In the genomic region with DNA sequence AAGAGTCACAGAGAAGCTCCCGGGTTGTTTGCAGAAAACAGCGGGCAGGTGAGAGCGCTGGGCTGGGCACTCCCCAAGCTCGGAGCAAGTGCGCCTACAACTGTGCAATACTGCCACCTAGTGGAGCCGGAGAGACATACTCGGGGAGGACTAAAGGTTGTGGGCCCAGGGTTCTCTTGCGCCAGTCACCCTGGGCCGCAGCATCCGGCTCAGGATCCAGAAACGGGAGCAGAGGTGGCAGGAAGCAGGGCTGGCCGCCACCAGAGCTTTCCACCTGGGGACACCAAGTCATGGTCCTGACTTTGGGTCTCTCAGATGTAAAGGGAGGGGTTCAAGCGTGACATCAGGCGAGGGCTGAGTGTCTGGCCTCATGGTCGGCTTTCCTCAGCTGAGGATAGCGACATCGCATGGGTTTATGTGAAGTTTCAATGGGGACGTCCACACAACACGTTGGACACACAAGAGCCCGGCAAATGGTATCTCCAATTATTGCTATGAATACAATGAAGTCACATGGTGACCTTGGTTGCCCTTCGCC, we compare ENCODE assay signal across 8 cellular contexts. TPM values are rescaled to one million over a fixed set of nuclear protein-coding genes. Genes with fewer than 3 reads are reported as not detected.
DNase-seq lines count a peak whose midpoint lies in the region; ATAC-seq and TF ChIP-seq lines count a peak whose summit lies in the region.

No MANE protein-coding gene starts in this region.

- peak; percentile 100 for ATAC-seq in activated CD8-positive, alpha-beta T cell treated with anti-CD3 and anti-CD28 coated beads for 36 hours
- no peak for ATAC-seq in HG03457 (IDR thresholded peaks at IDR 0.05; ENCODE audit: unreplicated experiment)

- intact Hi-C loops in activated CD8-positive, alpha-beta T cell treated with anti-CD3 and anti-CD28 coated beads for 36 hours (cut with micrococcal nuclease) = loop anchor here (10.0 kb wide), 2 partner anchors 118 to 318 kb away; no protein-coding TSS in a partner anchor

- no peak overlapping the region for H3K4me3 ChIP-seq in effector memory CD4-positive, alpha-beta T cell (ENCODE audit: insufficient read depth, low read depth, low read length, poor library complexity, severe bottlenecking)

- H3K4me1 ChIP-seq in effector memory CD4-positive, alpha-beta T cell (ENCODE audit: control insufficient read depth, insufficient read depth, low read length, poor library complexity, severe bottlenecking) = no peaks in the 10 kb centered on the region

- CTCF ChIA-PET in activated CD8-positive, alpha-beta T cell treated with anti-CD3 and anti-CD28 coated beads for 36 hours (lab: Charles Lee) = interaction anchor here (0.6 to 2.8 kb wide), 40 partner anchors 7 to 565 kb away, joined by 3 to 26 read pairs (median 4); partner anchors contain the start of genes ACP4 and CLEC11A

- no peaks in the 10 kb centered on the region for H3K9me3 Mint-ChIP-seq in activated CD8-positive, alpha-beta T cell treated with anti-CD3 and anti-CD28 coated beads for 36 hours

- DNase-seq in HS-5 (ENCODE audit: low read depth) (peak; percentile 49), NCI-H82 treated with DMSO at 0.1 percent for 48 hours (lab: John Stamatoyannopoulos, UW; ENCODE audit: unreplicated experiment) (peak; percentile 40), medulla oblongata (ENCODE audit: extremely low spot score) (peak; percentile 89)
- DNase-seq in activated CD8-positive, alpha-beta T cell treated with anti-CD3 and anti-CD28 coated beads for 36 hours = peak; percentile 84
- DNase-seq in effector memory CD4-positive, alpha-beta T cell = peak; percentile 29 to 59 (median 34)
- DNase-seq in stimulated activated CD8-positive, alpha-beta memory T cell treated with anti-CD3 and anti-CD28 coated beads, Interleukin-15, amount 100 ng/mL, for 24 hours (ENCODE audit: low read depth) = peak; percentile 45

- TF ChIP-seq CTCF in GM12874 (IDR thresholded peaks at IDR 0.05; ENCODE audit: insufficient read depth, low read depth, low read length) = peak; percentile 87
- TF ChIP-seq CTCF in activated CD8-positive, alpha-beta T cell treated with anti-CD3 and anti-CD28 coated beads for 36 hours (IDR thresholded peaks at IDR 0.05) = peak; percentile 92

- no peaks in the 10 kb centered on the region for H3K36me3 ChIP-seq in effector memory CD4-positive, alpha-beta T cell (ENCODE audit: control insufficient read depth, insufficient read depth, low read length)

- no peak overlapping the region for H3K4me3 Mint-ChIP-seq in activated CD8-positive, alpha-beta T cell treated with anti-CD3 and anti-CD28 coated beads for 36 hours

- peaks cover 39% of the 10 kb centered on the region for H3K27me3 Mint-ChIP-seq in activated CD8-positive, alpha-beta T cell treated with anti-CD3 and anti-CD28 coated beads for 36 hours

- no peak overlapping the region for H3K27ac Mint-ChIP-seq in activated CD8-positive, alpha-beta T cell treated with anti-CD3 and anti-CD28 coated beads for 36 hours

- peaks cover 8% of the 10 kb centered on the region for H3K4me1 Mint-ChIP-seq in activated CD8-positive, alpha-beta T cell treated with anti-CD3 and anti-CD28 coated beads for 36 hours (ENCODE audit: low read depth)

- POLR2A ChIA-PET in activated CD8-positive, alpha-beta T cell treated with anti-CD3 and anti-CD28 coated beads for 36 hours (lab: Charles Lee) = interaction anchor here (0.7 to 2.2 kb wide), 4 partner anchors 117 to 128 kb away, joined by 3 to 7 read pairs (median 6); no protein-coding TSS in a partner anchor

- no peaks in the 10 kb centered on the region for H3K9me3 ChIP-seq in effector memory CD4-positive, alpha-beta T cell (ENCODE audit: control insufficient read depth, low read length)

- H3K27ac ChIP-seq in effector memory CD4-positive, alpha-beta T cell (ENCODE audit: insufficient read depth, low read length, poor library complexity, severe bottlenecking) = no peak overlapping the region

- no peaks in the 10 kb centered on the region for H3K27me3 ChIP-seq in effector memory CD4-positive, alpha-beta T cell (replicated peaks; ENCODE audit: control insufficient read depth, insufficient read depth, low read length, poor library complexity, severe bottlenecking)

- no peaks in the 10 kb centered on the region for H3K36me3 Mint-ChIP-seq in activated CD8-positive, alpha-beta T cell treated with anti-CD3 and anti-CD28 coated beads for 36 hours (ENCODE audit: low read depth)

RNA-seq across cellular contexts. Expression of gene KLK4, which starts 11.2 kb away (rescaled TPM):
- not detected for total RNA-seq in activated CD8-positive, alpha-beta T cell treated with anti-CD3 and anti-CD28 coated beads for 36 hours

RNA-seq across cellular contexts. Expression of gene KLK5, which starts 30.5 kb away (rescaled TPM):
- total RNA-seq in activated CD8-positive, alpha-beta T cell treated with anti-CD3 and anti-CD28 coated beads for 36 hours = not detected

RNA-seq across cellular contexts. Expression of gene KLK6, which starts 47.0 kb away (rescaled TPM):
- total RNA-seq in activated CD8-positive, alpha-beta T cell treated with anti-CD3 and anti-CD28 coated beads for 36 hours = not detected

RNA-seq across cellular contexts. Expression of gene KLK2, which starts 49.1 kb away (rescaled TPM):
- under 1 TPM; 0.51 to 0.90 TPM for total RNA-seq in activated CD8-positive, alpha-beta T cell treated with anti-CD3 and anti-CD28 coated beads for 36 hours

Comparison
In these comparisons a context has a peak if more than half of its experiments do, and no peak if none do; other contexts are left out.
1. DNase-seq: peak in every context shown above with its lines; median percentile 89 in medulla oblongata; 84 in activated CD8-positive, alpha-beta T cell treated with anti-CD3 and anti-CD28 coated beads for 36 hours; 49 in HS-5; 45 in stimulated activated CD8-positive, alpha-beta memory T cell treated with anti-CD3 and anti-CD28 coated beads, Interleukin-15, amount 100 ng/mL, for 24 hours; 40 in NCI-H82 treated with DMSO at 0.1 percent for 48 hours; 34 in effector memory CD4-positive, alpha-beta T cell.